Comparison of ENCODE assay signal across 6 cellular contexts in genomic region chr19:47746129-47746528, GRCh38. TPM values are rescaled to one million over a fixed set of nuclear protein-coding genes. Genes with fewer than 3 reads are reported as not detected.
A peak's percentile ranks its signal among the peaks of the same experiment; 100 is the strongest.
DNase-seq lines count a peak whose midpoint lies in the region; ATAC-seq and TF ChIP-seq lines count a peak whose summit lies in the region.
"Not testable (repeated sequence)": the region's sequence is repeated elsewhere in the genome, so short reads cannot be mapped to it uniquely, and the experiment has no call there.

No MANE protein-coding gene starts in this region.

- peaks cover 25 to 46% (median 35%) of the 10 kb centered on the region in 3 donors for H3K4me1 Mint-ChIP-seq in CD8-positive, alpha-beta memory T cell
- H3K4me1 Mint-ChIP-seq in activated naive CD8-positive, alpha-beta T cell (ENCODE audit: low read depth): peaks cover 52% of the 10 kb centered on the region
- H3K4me1 Mint-ChIP-seq in stimulated activated effector memory CD8-positive, alpha-beta T cell treated with anti-CD3 and anti-CD28 coated beads, Interleukin-12 subunit alpha, Interleukin-12 subunit beta, amount 100 ng/mL, for 72 hours: peaks cover 46% of the 10 kb centered on the region

- H2AFZ ChIP-seq in OCI-LY7 (ENCODE audit: low read length): not testable (repeated sequence)

- peak overlapping the region in 6 of 8 donors; percentile 89 to 100 (median 99) for H3K27ac Mint-ChIP-seq in CD8-positive, alpha-beta memory T cell
- H3K27ac Mint-ChIP-seq in activated naive CD8-positive, alpha-beta T cell: peak overlapping the region; percentile 99
- peak overlapping the region; percentile 100 for H3K27ac Mint-ChIP-seq in stimulated activated effector memory CD8-positive, alpha-beta T cell treated with anti-CD3 and anti-CD28 coated beads, Interleukin-12 subunit alpha, Interleukin-12 subunit beta, amount 100 ng/mL, for 72 hours

- not testable (repeated sequence) for H4K20me1 ChIP-seq in OCI-LY7 (ENCODE audit: insufficient read depth, low read length)

- peaks cover 48% of the 10 kb centered on the region for H3K4me1 ChIP-seq in CD8-positive, alpha-beta memory T cell (ENCODE audit: insufficient read depth, low read length)
- H3K4me1 ChIP-seq in OCI-LY7 (ENCODE audit: insufficient read depth, low read length, poor library complexity, severe bottlenecking): peaks cover 53% of the 10 kb centered on the region
- peaks cover 45 to 75% (median 64%) of the 10 kb centered on the region in 4 donors for H3K4me1 ChIP-seq in esophagus muscularis mucosa
- H3K4me1 ChIP-seq in mesodermal cell (ENCODE audit: control insufficient read depth, insufficient read depth, low read length, poor library complexity, severe bottlenecking): not testable (repeated sequence)

- H3K27me3 Mint-ChIP-seq in CD8-positive, alpha-beta memory T cell; activated naive CD8-positive, alpha-beta T cell: not testable (repeated sequence)

- not testable (repeated sequence) for TF ChIP-seq EP300 in esophagus muscularis mucosa (IDR thresholded peaks at IDR 0.05)

- peak overlapping the region; percentile 81 for H3K4me3 ChIP-seq in CD8-positive, alpha-beta memory T cell (ENCODE audit: low read length)
- H3K4me3 ChIP-seq in OCI-LY7 (ENCODE audit: low read depth, low read length, poor library complexity, severe bottlenecking) (peak overlapping the region; percentile 92), esophagus muscularis mucosa (peak overlapping the region; percentile 77 to 85 (median 78)), mesodermal cell (ENCODE audit: extremely low read depth, insufficient read depth, low read length, poor library complexity, severe bottlenecking) (peak overlapping the region; percentile 74)

- peak overlapping the region; percentile 64 for H3K4me2 ChIP-seq in OCI-LY7 (ENCODE audit: low read length)

- not testable (repeated sequence) for ATAC-seq in stimulated activated effector memory CD8-positive, alpha-beta T cell treated with anti-CD3 and anti-CD28 coated beads, Interleukin-12 subunit alpha, Interleukin-12 subunit beta, amount 100 ng/mL, for 72 hours

- TF ChIP-seq POLR2A in esophagus muscularis mucosa (IDR thresholded peaks at IDR 0.05; ENCODE audit: low read depth): not testable (repeated sequence)

- H3K36me3 Mint-ChIP-seq in CD8-positive, alpha-beta memory T cell: peaks cover 5 to 41% (median 11%) of the 10 kb centered on the region in 3 donors
- H3K36me3 Mint-ChIP-seq in activated naive CD8-positive, alpha-beta T cell: not testable (repeated sequence)
- H3K36me3 Mint-ChIP-seq in stimulated activated effector memory CD8-positive, alpha-beta T cell treated with anti-CD3 and anti-CD28 coated beads, Interleukin-12 subunit alpha, Interleukin-12 subunit beta, amount 100 ng/mL, for 72 hours: peaks cover 67% of the 10 kb centered on the region

- intact Hi-C loops in OCI-LY7 (cut with micrococcal nuclease; ENCODE audit: unreplicated experiment); esophagus muscularis mucosa (cut with DNase I): not testable (repeated sequence)

- not testable (repeated sequence) for TF ChIP-seq CTCF in OCI-LY7 (conservative IDR thresholded peaks at IDR 0.05; ENCODE audit: low read length); esophagus muscularis mucosa (IDR thresholded peaks at IDR 0.05)

- H3K36me3 ChIP-seq in CD8-positive, alpha-beta memory T cell (ENCODE audit: insufficient read depth, low read length): peaks cover 38% of the 10 kb centered on the region
- H3K36me3 ChIP-seq in OCI-LY7 (ENCODE audit: insufficient read depth, low read length) (peaks cover 46% of the 10 kb centered on the region), esophagus muscularis mucosa (peaks cover 34 to 58% (median 52%) of the 10 kb centered on the region in 4 donors), mesodermal cell (ENCODE audit: control insufficient read depth, insufficient read depth, low read length) (peaks cover 50% of the 10 kb centered on the region)

- BruUV-seq in OCI-LY7 (replicated peaks; lab: Mats Ljungman, UMichigan): TSS peak; percentile 89

- CTCF ChIA-PET in CD8-positive, alpha-beta memory T cell (lab: Charles Lee): interaction anchor here (3.9 kb wide), 1 partner anchor 310 kb away, joined by 20 read pairs; no protein-coding TSS in a partner anchor
- CTCF ChIA-PET in OCI-LY7 (lab: Charles Lee; ENCODE audit: unreplicated experiment): not testable (repeated sequence)

- peak overlapping the region; percentile 92 for H3K27ac ChIP-seq in CD8-positive, alpha-beta memory T cell (ENCODE audit: low read depth, low read length)
- H3K27ac ChIP-seq in OCI-LY7 (ENCODE audit: low read depth, low read length, poor library complexity, severe bottlenecking); mesodermal cell (ENCODE audit: low read depth, low read length, severe bottlenecking): not testable (repeated sequence)
- peak overlapping the region in 3 of 4 donors; percentile 93 to 99 (median 96) for H3K27ac ChIP-seq in esophagus muscularis mucosa (replicated peaks in 1 of 4)

- H3K4me3 Mint-ChIP-seq in CD8-positive, alpha-beta memory T cell: peak overlapping the region; percentile 90 to 100 (median 100)
- peak overlapping the region; percentile 99 for H3K4me3 Mint-ChIP-seq in activated naive CD8-positive, alpha-beta T cell
- H3K4me3 Mint-ChIP-seq in stimulated activated effector memory CD8-positive, alpha-beta T cell treated with anti-CD3 and anti-CD28 coated beads, Interleukin-12 subunit alpha, Interleukin-12 subunit beta, amount 100 ng/mL, for 72 hours: peak overlapping the region; percentile 98

- not testable (repeated sequence) for DNase-seq in CD8-positive, alpha-beta memory T cell; OCI-LY7 (ENCODE audit: low spot score); esophagus muscularis mucosa (ENCODE audit: extremely low spot score); stimulated activated effector memory CD8-positive, alpha-beta T cell treated with anti-CD3 and anti-CD28 coated beads, Interleukin-12 subunit alpha, Interleukin-12 subunit beta, amount 100 ng/mL, for 72 hours (ENCODE audit: low spot score in 2 of 2)

- not testable (repeated sequence) for H3K9me2 ChIP-seq in OCI-LY7 (ENCODE audit: insufficient read depth, low read length)

- not testable (repeated sequence) for H3K9me3 ChIP-seq in CD8-positive, alpha-beta memory T cell (ENCODE audit: low read length); OCI-LY7 (ENCODE audit: low read length); esophagus muscularis mucosa; mesodermal cell (ENCODE audit: control insufficient read depth, low read length)

- POLR2A ChIA-PET in CD8-positive, alpha-beta memory T cell (lab: Charles Lee): interaction anchor here (1.3 to 1.7 kb wide), 2 partner anchors 9 to 11 kb away, joined by 5 to 7 read pairs; no protein-coding TSS in a partner anchor
- POLR2A ChIA-PET in OCI-LY7 (lab: Charles Lee): not testable (repeated sequence)

- peaks cover 35% of the 10 kb centered on the region for H3K79me2 ChIP-seq in OCI-LY7 (ENCODE audit: insufficient read depth, low read depth, low read length)

- not testable (repeated sequence) for H3K27me3 ChIP-seq in CD8-positive, alpha-beta memory T cell (ENCODE audit: insufficient read depth, low read length, poor library complexity, severe bottlenecking); esophagus muscularis mucosa

- 65% methylated on average over 17 of the region's 17 CpGs for WGBS in esophagus muscularis mucosa
- 76 to 82% methylated on average over 13 of the region's 17 CpGs for WGBS in mesodermal cell (ENCODE audit: insufficient coverage in 2 of 2), 2 experiments

- H3K9me3 Mint-ChIP-seq in CD8-positive, alpha-beta memory T cell; activated naive CD8-positive, alpha-beta T cell (ENCODE audit: low read depth); stimulated activated effector memory CD8-positive, alpha-beta T cell treated with anti-CD3 and anti-CD28 coated beads, Interleukin-12 subunit alpha, Interleukin-12 subunit beta, amount 100 ng/mL, for 72 hours: not testable (repeated sequence)

RNA-seq across cellular contexts. Expression of gene NOP53, which starts 0.8 kb away (rescaled TPM):
- 100 to 1,000 TPM; 236 to 243 TPM for total RNA-seq in CD8-positive, alpha-beta memory T cell
- 196 TPM for polyA plus RNA-seq in CD8-positive, alpha-beta memory T cell
- 282 and 296 TPM in 2 replicates for total RNA-seq in OCI-LY7 (2014; rRNA removed; shearing (Covaris generic))
- total RNA-seq in OCI-LY7 (2022) (212 and 302 TPM in 2 replicates), esophagus muscularis mucosa (100 to 1,000 TPM; 350 to 500 (median 454) TPM)
- 220 TPM for polyA plus RNA-seq in mesodermal cell (2013, experiment 1 of 2)
- polyA plus RNA-seq in mesodermal cell (2013, experiment 2 of 2): 208 TPM

RNA-seq across cellular contexts. Expression of gene SELENOW, which starts 32.4 kb away (rescaled TPM):
- total RNA-seq in CD8-positive, alpha-beta memory T cell: 100 to 1,000 TPM; 116 to 122 TPM
- 334 TPM for polyA plus RNA-seq in CD8-positive, alpha-beta memory T cell
- 83.1 and 95.5 TPM in 2 replicates for total RNA-seq in OCI-LY7 (2014; rRNA removed; shearing (Covaris generic))
- 29.9 and 31.2 TPM in 2 replicates for total RNA-seq in OCI-LY7 (2022)
- total RNA-seq in esophagus muscularis mucosa: 1,000 to 10,000 TPM; 1,363 to 1,667 (median 1,434) TPM
- polyA plus RNA-seq in mesodermal cell (2013, experiment 1 of 2): 121 TPM
- polyA plus RNA-seq in mesodermal cell (2013, experiment 2 of 2): 108 TPM

RNA-seq across cellular contexts. Expression of gene EHD2, which starts 32.9 kb away (rescaled TPM):
- total RNA-seq in CD8-positive, alpha-beta memory T cell: under 1 TPM in 1 of 2 experiments, not detected in 1; 0.07 TPM
- polyA plus RNA-seq in CD8-positive, alpha-beta memory T cell: not detected
- total RNA-seq in OCI-LY7 (2014; rRNA removed; shearing (Covaris generic)): not detected in 2 replicates
- not detected in 2 replicates for total RNA-seq in OCI-LY7 (2022)
- total RNA-seq in esophagus muscularis mucosa: 100 to 1,000 TPM; 154 to 444 (median 250) TPM
- 67.6 TPM for polyA plus RNA-seq in mesodermal cell (2013, experiment 1 of 2)
- polyA plus RNA-seq in mesodermal cell (2013, experiment 2 of 2): 58.2 TPM

RNA-seq across cellular contexts. Expression of gene TPRX1, which starts 58.2 kb away (rescaled TPM):
- total RNA-seq in CD8-positive, alpha-beta memory T cell: not detected
- not detected for polyA plus RNA-seq in CD8-positive, alpha-beta memory T cell
- total RNA-seq in OCI-LY7 (2014; rRNA removed; shearing (Covaris generic)): not detected in 2 replicates
- total RNA-seq in OCI-LY7 (2022) (not detected in 2 replicates), esophagus muscularis mucosa (not detected)
- not detected for polyA plus RNA-seq in mesodermal cell (2013, experiment 1 of 2)
- polyA plus RNA-seq in mesodermal cell (2013, experiment 2 of 2): not detected

Comparison
In these comparisons a context has a peak if more than half of its experiments do, and no peak if none do; other contexts are left out.
1. RNA of gene SELENOW, which starts 32.4 kb away (total RNA-seq): 1,363 to 1,667 TPM in esophagus muscularis mucosa; 116 to 122 TPM in CD8-positive, alpha-beta memory T cell and 29.9 to 95.5 TPM in OCI-LY7; every median in the first group is over 10 times any median in the second.
2. RNA of gene EHD2, which starts 32.9 kb away (total RNA-seq): 154 to 444 TPM in esophagus muscularis mucosa; 0.07 TPM in CD8-positive, alpha-beta memory T cell and not detected in OCI-LY7; every median in the first group is over 100 times any median in the second.
3. Peak in every context shown above with its lines, with median percentiles within 50 percentile points of each other: H3K4me3 ChIP-seq, H3K27ac Mint-ChIP-seq and H3K4me3 Mint-ChIP-seq.